ENCODE assay signal across 11 cellular contexts in the genomic region with DNA sequence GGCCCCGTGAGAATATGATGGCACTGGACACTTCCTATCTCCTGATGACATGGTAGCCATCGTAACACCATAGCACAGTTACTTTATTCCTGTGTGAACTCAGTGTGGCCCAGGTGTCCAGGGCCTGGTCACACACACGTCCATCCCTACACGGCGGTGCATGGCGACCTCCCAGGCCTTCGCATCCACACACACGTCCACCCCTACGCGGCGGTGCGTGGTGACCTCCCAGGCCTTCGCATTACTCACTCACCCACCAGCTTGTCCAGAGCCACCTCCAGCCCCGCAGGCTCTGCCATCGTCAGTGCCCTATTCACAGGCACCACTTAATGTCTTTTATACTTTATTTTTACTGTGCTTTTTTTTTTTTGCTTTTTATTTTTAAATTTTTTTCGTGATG. TPM values are rescaled to one million over a fixed set of nuclear protein-coding genes. Genes with fewer than 3 reads are reported as not detected.
"Had no signal": no experiment of that assay in that cellular context is flagged by ENCODE, and none has a peak within 500 bp of the region (broad histone marks: within the 10 kb centered on the region; RNA-seq: fewer than 3 reads in every experiment).

No MANE protein-coding gene starts in this region.

- H3K4me2 ChIP-seq: GM23338, KMS-11 had no signal

- H2AFZ ChIP-seq: GM23338 had no signal

- FAIRE-seq: H1, H54, HepG2, K562 had no signal

- ATAC-seq: GM23338, K562 had no signal

- H3K27ac ChIP-seq: HL-60, KMS-11 had no signal

- H3K9ac ChIP-seq: KMS-11 had no signal

- DNase-seq: H9, HCEC 1CT, HFFc6 had no signal

- H3K4me3 ChIP-seq: GM23338, K562 had no signal

RNA-seq across cellular contexts. Expression of gene TEX22, which starts 39.4 kb away (rescaled TPM):
- total RNA-seq: HT1080 had no signal
